Comparison of ENCODE assay signal across 8 cellular contexts in the genomic region with DNA sequence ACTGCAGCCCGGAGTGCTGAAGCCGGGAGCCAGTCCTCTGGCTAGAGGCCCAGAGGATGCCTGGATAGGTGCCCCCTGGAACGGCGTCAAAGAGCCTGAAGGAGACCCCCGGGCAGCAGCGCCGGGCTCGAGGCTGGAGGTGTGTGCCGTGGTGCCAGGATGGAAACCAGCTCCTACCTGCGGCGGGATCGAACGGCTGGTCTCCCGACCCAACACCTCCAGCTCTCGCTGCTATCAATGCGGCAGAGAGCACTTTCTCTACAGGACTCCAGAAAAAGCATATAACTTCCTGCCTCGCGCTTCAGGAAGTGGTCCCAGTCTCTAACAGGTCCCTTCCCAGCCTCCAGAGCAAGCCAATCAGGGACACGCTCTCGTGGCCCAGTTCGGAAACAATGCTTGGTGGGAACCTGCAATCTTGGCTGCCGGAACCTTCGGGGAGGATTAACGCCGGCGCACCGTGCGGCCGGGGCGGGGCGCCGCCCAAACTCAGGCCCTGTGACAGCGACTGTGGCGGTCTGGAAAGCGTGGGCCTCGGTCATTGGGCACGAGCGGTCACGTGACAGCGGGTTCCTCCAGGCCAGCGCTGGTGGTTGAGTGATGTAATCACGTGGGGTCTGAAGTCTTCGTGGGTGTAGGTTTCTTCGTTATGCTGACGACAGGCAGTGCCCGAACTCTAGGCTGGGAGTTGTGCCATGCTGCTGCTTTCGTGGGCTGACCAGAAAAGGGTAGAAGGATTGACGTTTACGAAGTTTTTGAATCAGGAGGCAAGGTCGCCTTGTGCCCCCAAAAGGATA. TPM values are rescaled to one million over a fixed set of nuclear protein-coding genes. Genes with fewer than 3 reads are reported as not detected.
DNase-seq lines count a peak whose midpoint lies in the region; ATAC-seq lines count a peak whose summit lies in the region.

Gene SLC33A1 (minus strand): TSS at position 281 of the 794 bp plus-strand sequence. CDS start 430 bp downstream, outside the sequence.

- H4K20me1 ChIP-seq in BLaER1 treated with 17β-estradiol and CSF1 and Interleukin-3, amounts not matched to agents 10 nM and 100 nM = peaks cover 22 to 46% (median 35%) of the 10 kb centered on the region in 11 experiments; a peak in 17 of 22 replicates

- peak within 1 kb of the TSS; percentile 85 to 94 (median 89) for H3K27ac ChIP-seq in BLaER1 treated with 17β-estradiol and CSF1 and Interleukin-3, amounts not matched to agents 10 nM and 100 nM

- peak within 1 kb of the TSS; percentile 79 to 97 (median 90) for H3K4me3 ChIP-seq in BLaER1 treated with 17β-estradiol and CSF1 and Interleukin-3, amounts not matched to agents 10 nM and 100 nM

- DNase-seq in NCI-H748 (lab: John Stamatoyannopoulos, UW; ENCODE audit: unreplicated experiment) (peak; percentile 97), cortex of kidney (lab: John Stamatoyannopoulos, UW) (peak; percentile 74), left colon (peak; percentile 99)
- DNase-seq in activated CD4-positive, alpha-beta T cell treated with anti-CD3 and anti-CD28 coated beads, Interleukin-2, amount 50 U/mL, for 1 hour = peak; percentile 98
- peak; percentile 99 for DNase-seq in stimulated activated CD4-positive, alpha-beta T cell treated with anti-CD3 and anti-CD28 coated beads, Interleukin-1b, Interleukin-23, amount 100 ng/mL, for 48 hours

- peak within 1 kb of the TSS; percentile 87 to 100 (median 90) for H3K4me2 ChIP-seq in BLaER1 treated with 17β-estradiol and CSF1 and Interleukin-3, amounts not matched to agents 10 nM and 100 nM

- peaks cover 26 to 45% (median 36%) of the 10 kb centered on the region in 10 experiments for H3K4me1 ChIP-seq in BLaER1 treated with 17β-estradiol and CSF1 and Interleukin-3, amounts not matched to agents 10 nM and 100 nM

- ATAC-seq in GM19351 (IDR thresholded peaks at IDR 0.05; ENCODE audit: unreplicated experiment) (peak; percentile 87), HG03521 (IDR thresholded peaks at IDR 0.05; ENCODE audit: unreplicated experiment) (peak; percentile 92), left colon (peak; percentile 92)

- peaks cover 0 to 15% (median 7%) of the 10 kb centered on the region in 11 experiments; a peak in 14 of 22 replicates for H3K36me3 ChIP-seq in BLaER1 treated with 17β-estradiol and CSF1 and Interleukin-3, amounts not matched to agents 10 nM and 100 nM

- H3K9me3 ChIP-seq in BLaER1 treated with 17β-estradiol and CSF1 and Interleukin-3, amounts not matched to agents 10 nM and 100 nM (replicated peaks in 1 of 11) = 0 out of 22 replicates have a peak, but pooled peaks cover 0 to 6% (median 0%) of the 10 kb centered on the region in 11 experiments

- intact Hi-C loops in left colon (cut with DNase I, micrococcal nuclease) = no loop called here

- H3K27me3 ChIP-seq in BLaER1 treated with 17β-estradiol and CSF1 and Interleukin-3, amounts not matched to agents 10 nM and 100 nM = no peaks in the 10 kb centered on the region

- peak within 1 kb of the TSS; percentile 86 to 93 (median 91) for H3K9ac ChIP-seq in BLaER1 treated with 17β-estradiol and CSF1 and Interleukin-3, amounts not matched to agents 10 nM and 100 nM

RNA-seq across cellular contexts. Expression of gene SLC33A1, which starts in this region (rescaled TPM):
- total RNA-seq in left colon = 10 to 100 TPM; 27.3 to 29.6 TPM

Comparison
In these comparisons a context has a peak if more than half of its experiments do, and no peak if none do; other contexts are left out.
1. Peak in every context shown above with its lines: DNase-seq, ATAC-seq, H3K4me3 ChIP-seq and H3K27ac ChIP-seq.